9 cellular contexts compared by ENCODE assay signal in genomic region chr19:36009220-36009619, GRCh38. TPM values are rescaled to one million over a fixed set of nuclear protein-coding genes. Genes with fewer than 3 reads are reported as not detected.
DNase-seq lines count a peak whose midpoint lies in the region; ATAC-seq and TF ChIP-seq lines count a peak whose summit lies in the region.
"Had no signal": no experiment of that assay in that cellular context is flagged by ENCODE, and none has a peak within 500 bp of the region (broad histone marks: within the 10 kb centered on the region; RNA-seq: fewer than 3 reads in every experiment).

No MANE protein-coding gene starts in this region.

- H2AFZ ChIP-seq in HCT116 (ENCODE audit: low read depth, low read length, poor library complexity, severe bottlenecking) = no peak overlapping the region

- H3K4me3 ChIP-seq in AG04449 (ENCODE audit: low read depth, low read length) = peak overlapping the region; percentile 50
- peak overlapping the region; percentile 89 to 98 for H3K4me3 ChIP-seq in HCT116 (replicated peaks in 1 of 2; ENCODE audit: low read depth in 1 of 2, low read length in 2 of 2)
- peak overlapping the region; percentile 57 for H3K4me3 ChIP-seq in RWPE2 (ENCODE audit: severe bottlenecking)
- peak overlapping the region; percentile 33 for H3K4me3 ChIP-seq in astrocyte of the cerebellum (ENCODE audit: low read depth, low read length)

- peak overlapping the region; percentile 91 for H3K9ac ChIP-seq in HCT116 (ENCODE audit: low read length)

- ATAC-seq in HCT116 (peak; percentile 67), RWPE2 (ENCODE audit: low read depth) (peak; percentile 54), GM18511 (IDR thresholded peaks at IDR 0.05; ENCODE audit: unreplicated experiment) (no peak)

- no peaks in the 10 kb centered on the region for H3K9me2 ChIP-seq in HCT116 (ENCODE audit: insufficient read depth)

- peak overlapping the region; percentile 87 for H3K27ac ChIP-seq in HCT116 (ENCODE audit: low read depth, low read length)
- H3K27ac ChIP-seq in RWPE2 (ENCODE audit: poor library complexity, severe bottlenecking) = peak overlapping the region; percentile 26
- H3K27ac ChIP-seq: neutrophil had no signal

- DNase-seq in AG04449 (ENCODE audit: low read depth, low spot score) (no peak), HCT116 (ENCODE audit: low read depth, low spot score) (no peak), RWPE2 (ENCODE audit: low spot score) (no peak), astrocyte of the cerebellum (ENCODE audit: low read depth) (no peak), hepatic stellate cell (ENCODE audit: low spot score) (peak; percentile 80), retina (peak; percentile 55), OCI-M2 (lab: John Stamatoyannopoulos, UW; ENCODE audit: unreplicated experiment) (no peak)

- H3K9me3 ChIP-seq in HCT116 (ENCODE audit: control insufficient read depth in 1 of 2, insufficient read depth in 1 of 2, low read depth in 1 of 2, low read length in 2 of 2) (no peaks in the 10 kb centered on the region), RWPE2 (ENCODE audit: severe bottlenecking) (no peaks in the 10 kb centered on the region)
- H3K9me3 ChIP-seq: neutrophil had no signal

- no peak for TF ChIP-seq RAD21 in HCT116 (IDR thresholded peaks at IDR 0.05; ENCODE audit: low read depth)

- no TSS peak for BruUV-seq in HCT116 (replicated peaks; lab: Mats Ljungman, UMichigan)

- H3K27me3 ChIP-seq in HCT116 (ENCODE audit: insufficient read depth, low read length) (no peaks in the 10 kb centered on the region), RWPE2 (ENCODE audit: insufficient read depth, poor library complexity, severe bottlenecking) (no peaks in the 10 kb centered on the region)

- intact Hi-C loops in HCT116 (cut with micrococcal nuclease) = loop anchor here (10.0 kb wide), 1 partner anchor 106 kb away; the partner anchor contains the start of genes OVOL3, POLR2I and TBCB

- POLR2A ChIA-PET in AG04449 (lab: Yijun Ruan, JAX) (no interaction called here), HCT116 (lab: Charles Lee) (interaction anchor here (0.9 to 1.7 kb wide), 6 partner anchors 11 to 761 kb away, joined by 3 to 7 read pairs (median 3); no protein-coding TSS in a partner anchor)

- in situ Hi-C loops in astrocyte of the cerebellum (cut with HindIII; ENCODE audit: low sequenced_read_pairs) = loop anchor here (5.0 kb wide), 1 partner anchor 172 kb away; no protein-coding TSS in a partner anchor

- peak; percentile 80 for TF ChIP-seq POLR2A in HCT116 (IDR thresholded peaks at IDR 0.05; ENCODE audit: borderline replicate concordance, extremely low read depth, insufficient read depth, insufficient read length)

- no peak for TF ChIP-seq CTCF in AG04449 (IDR thresholded peaks at IDR 0.05; ENCODE audit: insufficient read depth, low read length, missing control alignments)
- no peak for TF ChIP-seq CTCF in HCT116 (IDR thresholded peaks at IDR 0.05 in 2 of 3, conservative IDR thresholded peaks at IDR 0.05 in 1 of 3; ENCODE audit: borderline replicate concordance in 1 of 3, insufficient read depth in 1 of 3, low read depth in 2 of 3, low read length in 2 of 3)
- no peak for TF ChIP-seq CTCF in RWPE2 (IDR thresholded peaks at IDR 0.05; ENCODE audit: poor library complexity, severe bottlenecking)
- TF ChIP-seq CTCF in astrocyte of the cerebellum (IDR thresholded peaks at IDR 0.05; ENCODE audit: low read depth, low read length, missing control alignments) = no peak

- H4K20me1 ChIP-seq in HCT116 (ENCODE audit: insufficient read depth) = no peaks in the 10 kb centered on the region

- H3K36me3 ChIP-seq in HCT116 (ENCODE audit: control insufficient read depth in 1 of 2, insufficient read depth in 2 of 2, low read length in 2 of 2) = peaks cover 0 to 2% of the 10 kb centered on the region in 2 experiments; a peak in 1 of 4 replicates
- H3K36me3 ChIP-seq in RWPE2 (ENCODE audit: low read depth) = no peaks in the 10 kb centered on the region

- H3K4me2 ChIP-seq in HCT116 (ENCODE audit: low read length) = peak overlapping the region; percentile 100

- H3K79me2 ChIP-seq in HCT116 (ENCODE audit: insufficient read depth, low read length) = peaks cover 18% of the 10 kb centered on the region; the same call in 1 of the 2 replicates

- RAD21 ChIA-PET in HCT116 (lab: Charles Lee; ENCODE audit: low non-redundant PET in 1 of 2, low total read pairs in 2 of 2, uncharacterized antibody in 2 of 2, unreplicated experiment in 2 of 2) = interaction anchor here in 1 of 2 experiments (0.5 to 1.5 kb wide), 2 partner anchors 106 to 126 kb away, joined by 3 to 9 read pairs; partner anchors contain the start of gene POLR2I

- CTCF ChIA-PET in AG04449 (lab: Yijun Ruan, JAX) = interaction anchor here (1.2 to 1.3 kb wide), 4 partner anchors 11 to 161 kb away, joined by 3 to 5 read pairs (median 4); partner anchors contain the start of gene THAP8
- CTCF ChIA-PET in HCT116 (lab: Charles Lee) = no interaction called here

- H3K4me1 ChIP-seq in HCT116 (ENCODE audit: control insufficient read depth in 1 of 2, insufficient read depth in 2 of 2, low read length in 2 of 2) (peaks cover 12 to 37% of the 10 kb centered on the region in 2 experiments; a peak in 3 of 4 replicates), RWPE2 (ENCODE audit: insufficient read depth, poor library complexity, severe bottlenecking) (no peaks in the 10 kb centered on the region)

TF ChIP-seq in HCT116, 20 proteins besides CTCF, POLR2A, EP300 and RAD21:
- peak; percentile 79 for TF ChIP-seq MAX (IDR thresholded peaks at IDR 0.05)
- no peak for TF ChIP-seq REST (IDR thresholded peaks at IDR 0.05; ENCODE audit: low read depth)
- no peak for TF ChIP-seq EGR1 (IDR thresholded peaks at IDR 0.05; ENCODE audit: low read depth)
- peak; percentile 36 for TF ChIP-seq TCF7L2 (IDR thresholded peaks at IDR 0.05; ENCODE audit: borderline replicate concordance, extremely low read depth, insufficient read depth, insufficient read length)
- no peak for TF ChIP-seq SIN3A (IDR thresholded peaks at IDR 0.05; ENCODE audit: low read depth)
- TF ChIP-seq FOSL1 (IDR thresholded peaks at IDR 0.05; ENCODE audit: low read depth) = no peak
- peak; percentile 87 for TF ChIP-seq POLR2AphosphoS5 (IDR thresholded peaks at IDR 0.05; ENCODE audit: low read depth, low read length)
- TF ChIP-seq EZH2 (IDR thresholded peaks at IDR 0.05) = no peak
- TF ChIP-seq YY1 (IDR thresholded peaks at IDR 0.05; ENCODE audit: extremely low read depth, insufficient replicate concordance, low read depth, low read length) = no peak

RNA-seq across cellular contexts. Expression of gene SYNE4, which starts 0.6 kb away (rescaled TPM):
- 27.9 TPM for total RNA-seq in HCT116 (2021; ENCODE audit: unreplicated experiment)
- polyA plus RNA-seq in HCT116 (2012) = 28.4 and 32.8 TPM in 2 replicates

RNA-seq across cellular contexts. Expression of gene ALKBH6, which starts 4.8 kb away (rescaled TPM):
- total RNA-seq in HCT116 (2021; ENCODE audit: unreplicated experiment) = 28.6 TPM
- 21.4 and 23.8 TPM in 2 replicates for polyA plus RNA-seq in HCT116 (2012)

RNA-seq across cellular contexts. Expression of gene SDHAF1, which starts 14.2 kb away (rescaled TPM):
- 21.0 TPM for total RNA-seq in HCT116 (2021; ENCODE audit: unreplicated experiment)
- polyA plus RNA-seq in HCT116 (2012) = 14.2 and 18.1 TPM in 2 replicates

RNA-seq across cellular contexts. Expression of gene CLIP3, which starts 23.5 kb away (rescaled TPM):
- 1.5 TPM for total RNA-seq in HCT116 (2021; ENCODE audit: unreplicated experiment)
- polyA plus RNA-seq in HCT116 (2012) = 0.75 and 0.76 TPM in 2 replicates

RNA-seq across cellular contexts. Expression of gene THAP8, which starts 44.9 kb away (rescaled TPM):
- 1.7 TPM for total RNA-seq in HCT116 (2021; ENCODE audit: unreplicated experiment)
- polyA plus RNA-seq in HCT116 (2012) = 2.5 and 3.1 TPM in 2 replicates

Comparison
In these comparisons a context has a peak if more than half of its experiments do, and no peak if none do; other contexts are left out.
1. DNase-seq: peak in hepatic stellate cell (single experiment) and retina (single experiment); none in AG04449 (single experiment), HCT116 (single experiment), RWPE2 (single experiment), astrocyte of the cerebellum (single experiment) and OCI-M2 (single experiment).
2. H3K4me3 ChIP-seq: peak in every context shown above with its lines; median percentile 94 in HCT116; 57 in RWPE2; 50 in AG04449; 33 in astrocyte of the cerebellum.